ENCODE assay signal across 13 cellular contexts in the genomic region with DNA sequence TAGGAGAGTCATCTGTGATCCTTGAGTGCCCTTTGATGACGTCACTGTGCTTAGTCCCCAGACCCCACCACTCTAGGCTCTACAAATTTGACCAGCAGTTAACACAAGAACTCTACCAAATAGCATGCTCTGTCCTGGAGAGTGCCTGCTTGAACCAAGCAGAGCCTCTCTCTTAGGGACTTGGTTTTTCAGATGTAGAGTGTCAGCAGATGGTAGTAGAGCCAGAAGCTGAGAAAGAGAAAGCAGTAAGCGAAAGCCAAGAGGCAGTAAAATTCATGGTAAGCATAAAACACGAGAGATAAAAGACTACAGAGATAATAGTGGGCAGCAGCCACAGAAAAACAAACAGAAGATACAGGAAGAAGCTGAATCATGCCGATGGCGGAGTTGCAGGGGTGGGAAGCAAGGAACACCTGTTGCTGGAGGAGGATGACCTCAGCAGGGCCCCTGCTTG.
DNase-seq lines count a peak whose midpoint lies in the region; FAIRE-seq and TF ChIP-seq lines count a peak whose summit lies in the region.
"Had no signal": no experiment of that assay in that cellular context is flagged by ENCODE, and none has a peak within 500 bp of the region (broad histone marks: within the 10 kb centered on the region; RNA-seq: fewer than 3 reads in every experiment).

No MANE protein-coding gene starts in this region.

- no peak overlapping the region for H4K5ac ChIP-seq in H1 (ENCODE audit: insufficient read length, low read depth, low read length)

- no peaks in the 10 kb centered on the region for H3K79me1 ChIP-seq in H1 (ENCODE audit: low read depth, low read length)

- WGBS in H1 (ENCODE audit: extremely low coverage in 1 of 2, insufficient coverage in 1 of 2, insufficient read length in 1 of 2, insufficient replicate concordance in 2 of 2, low coverage in 1 of 2, low lambda C conversion rate in 2 of 2, missing lambda C conversion rate in 1 of 2), 2 experiments: 91% methylated on average over 5 of the region's 5 CpGs; no CpG with 5 or more reads in 1 of the 2 experiments

- no peak for FAIRE-seq in H1 (lab: Jason Lieb, UNC)

- TF ChIP-seq CTCF in H1 (IDR thresholded peaks at IDR 0.05; ENCODE audit: control extremely low read depth in 1 of 3, insufficient read depth in 1 of 3, low read depth in 1 of 3, low read length in 3 of 3) (no peak), osteoblast (IDR thresholded peaks at IDR 0.05; ENCODE audit: extremely low read depth, low read depth, low read length) (no peak), GM20000 (IDR thresholded peaks at IDR 0.05; ENCODE audit: extremely low read depth, missing control alignments) (no peak)

- no peaks in the 10 kb centered on the region for H3K36me3 ChIP-seq in H1 (ENCODE audit: control insufficient read depth in 2 of 4, insufficient read depth in 4 of 4, low read length in 3 of 4)
- no peaks in the 10 kb centered on the region for H3K36me3 ChIP-seq in osteoblast (ENCODE audit: insufficient read depth, low read length)
- H3K36me3 ChIP-seq: ascending aorta, left lung, suprapubic skin had no signal

- 0 out of 2 replicates have a peak overlapping the region, but pooled peaks have one; percentile 21 for H2BK20ac ChIP-seq in H1 (ENCODE audit: low read length)

- intact Hi-C loops in posterior cingulate gyrus (cut with DNase I): no loop called here

- no peak overlapping the region for H3K18ac ChIP-seq in H1 (ENCODE audit: extremely low read depth, low read length)

- CTCF ChIA-PET in H1 (lab: Charles Lee; ENCODE audit: partially characterized antibody): interaction anchor here (1.1 kb wide), 1 partner anchor 312 kb away, joined by 4 read pairs; no protein-coding TSS in a partner anchor

- no peaks in the 10 kb centered on the region for H3K23me2 ChIP-seq in H1 (ENCODE audit: low read depth, low read length)

- H3K9me3 ChIP-seq in H1 (ENCODE audit: insufficient read depth in 2 of 2, low read depth in 1 of 2, low read length in 1 of 2): no peaks in the 10 kb centered on the region
- no peaks in the 10 kb centered on the region for H3K9me3 ChIP-seq in osteoblast (ENCODE audit: low read depth, low read length)
- H3K9me3 ChIP-seq: ascending aorta, left lung, suprapubic skin had no signal

- DNase-seq in EL (peak; percentile 17), NCI-H2029 (lab: John Stamatoyannopoulos, UW) (peak; percentile 11), H1 (ENCODE audit: low read depth in 1 of 2, low spot score in 2 of 2) (no peak), osteoblast (ENCODE audit: insufficient read length, low spot score, missing footprints) (no peak), posterior cingulate gyrus (no peak), GM20000 (ENCODE audit: low spot score) (no peak), SW 1271 (lab: John Stamatoyannopoulos, UW) (no peak)
- DNase-seq: activated CD4-positive, alpha-beta T cell treated with anti-CD3 and anti-CD28 coated beads for 48 hours; CD4-positive, alpha-beta memory T cell; left lung; NCI-H1694 treated with DMSO at 0.1 percent for 48 hours had no signal

- peaks cover 0 to 8% (median 1%) of the 10 kb centered on the region in 4 experiments; a peak in 3 of 7 replicates for H3K4me1 ChIP-seq in H1 (replicated peaks in 1 of 4; ENCODE audit: control insufficient read depth in 3 of 4, insufficient read depth in 4 of 4, low read length in 3 of 4)
- no peaks in the 10 kb centered on the region for H3K4me1 ChIP-seq in osteoblast (ENCODE audit: insufficient read depth, low read length)
- H3K4me1 ChIP-seq: ascending aorta, left lung, suprapubic skin had no signal

- H3K4me2 ChIP-seq in H1 (ENCODE audit: insufficient read depth in 1 of 2, low read depth in 2 of 2, low read length in 2 of 2): no peak overlapping the region
- peak overlapping the region; percentile 48 for H3K4me2 ChIP-seq in osteoblast (ENCODE audit: insufficient read depth, low read length)

- H3K14ac ChIP-seq in H1 (ENCODE audit: insufficient read length): no peak overlapping the region

- H4K8ac ChIP-seq in H1 (ENCODE audit: extremely low read depth, insufficient read depth, low read length): no peak overlapping the region

- no peak for TF ChIP-seq EP300 in H1 (IDR thresholded peaks at IDR 0.05; ENCODE audit: borderline replicate concordance in 1 of 2, low read depth in 2 of 2, low read length in 2 of 2)

- H2BK15ac ChIP-seq in H1 (ENCODE audit: low read length): no peak overlapping the region

- POLR2A ChIA-PET in H1 (lab: Charles Lee; ENCODE audit: partially characterized antibody): no interaction called here

- no peak overlapping the region for H3K23ac ChIP-seq in H1 (ENCODE audit: insufficient read length)

- H2AFZ ChIP-seq in H1 (ENCODE audit: low read length) (peak overlapping the region; percentile 87), osteoblast (ENCODE audit: low read length) (no peak overlapping the region)

- no peak overlapping the region for H4K91ac ChIP-seq in H1 (replicated peaks; ENCODE audit: insufficient read length, low read length)

- H3K79me2 ChIP-seq in H1 (ENCODE audit: control insufficient read depth in 1 of 2, insufficient read depth in 2 of 2, low read length in 2 of 2) (no peaks in the 10 kb centered on the region), osteoblast (ENCODE audit: insufficient read depth, low read length) (no peaks in the 10 kb centered on the region)

- no peak overlapping the region for H3K27ac ChIP-seq in H1 (ENCODE audit: low read depth, low read length)
- no peak overlapping the region for H3K27ac ChIP-seq in osteoblast (ENCODE audit: low read depth, low read length)
- H3K27ac ChIP-seq: ascending aorta, left lung, suprapubic skin had no signal

- no peak overlapping the region for H2AK5ac ChIP-seq in H1 (ENCODE audit: low read depth, low read length)

- H3K56ac ChIP-seq in H1 (replicated peaks; ENCODE audit: insufficient read length, low read depth, low read length): no peak overlapping the region

- no peak for TF ChIP-seq RAD21 in H1 (IDR thresholded peaks at IDR 0.05 in 1 of 2, conservative IDR thresholded peaks at IDR 0.05 in 1 of 2; ENCODE audit: low read depth in 2 of 2, low read length in 2 of 2)

- H3K9ac ChIP-seq in H1 (replicated peaks in 1 of 4; ENCODE audit: extremely low read depth in 1 of 4, low read depth in 3 of 4, low read length in 3 of 4): no peak overlapping the region

- no peak for TF ChIP-seq POLR2A in H1 (IDR thresholded peaks at IDR 0.05; ENCODE audit: control extremely low read depth in 1 of 2, low read depth in 2 of 2, low read length in 2 of 2)

- H3K4me3 ChIP-seq in H1 (ENCODE audit: extremely low read depth in 1 of 4, insufficient read depth in 2 of 4, low read depth in 3 of 4, low read length in 4 of 4): no peak overlapping the region
- H3K4me3 ChIP-seq in osteoblast (ENCODE audit: insufficient read depth, low read length): no peak overlapping the region
- H3K4me3 ChIP-seq: ascending aorta, left lung, suprapubic skin had no signal

- H3K27me3 ChIP-seq in H1 (replicated peaks in 1 of 4; ENCODE audit: control insufficient read depth in 3 of 4, extremely low read depth in 1 of 4, insufficient read depth in 3 of 4, low read length in 3 of 4) (no peaks in the 10 kb centered on the region), osteoblast (ENCODE audit: insufficient read depth, low read length) (peaks cover 25% of the 10 kb centered on the region)
- H3K27me3 ChIP-seq: ascending aorta, left lung had no signal

- H4K20me1 ChIP-seq in H1 (replicated peaks in 1 of 2; ENCODE audit: control insufficient read depth in 1 of 2, insufficient read depth in 2 of 2, low read length in 2 of 2) (no peaks in the 10 kb centered on the region), osteoblast (ENCODE audit: insufficient read depth, low read length) (no peaks in the 10 kb centered on the region)

- no peak overlapping the region for H3K4ac ChIP-seq in H1 (replicated peaks; ENCODE audit: insufficient read length, low read depth, low read length)

- H2BK5ac ChIP-seq in H1 (ENCODE audit: low read depth, low read length): no peak overlapping the region

- H2BK120ac ChIP-seq in H1 (replicated peaks; ENCODE audit: low read depth, low read length): no peak overlapping the region

- no peak overlapping the region for H2BK12ac ChIP-seq in H1 (ENCODE audit: low read depth, low read length)

TF ChIP-seq in H1, 55 proteins besides CTCF, POLR2A, EP300 and RAD21:
- TF ChIP-seq KDM4A (IDR thresholded peaks at IDR 0.05; ENCODE audit: low read depth, low read length, severe bottlenecking) (no peak), NANOG (IDR thresholded peaks at IDR 0.05; ENCODE audit: insufficient read depth, low read depth, low read length, poor library complexity, severe bottlenecking) (no peak), CTBP2 (IDR thresholded peaks at IDR 0.05; ENCODE audit: borderline replicate concordance, insufficient read depth, insufficient read length, low read length) (no peak), JUN (IDR thresholded peaks at IDR 0.05; ENCODE audit: low read depth, low read length) (no peak), CHD2 (IDR thresholded peaks at IDR 0.05; ENCODE audit: low read length) (no peak)

Comparison
In these comparisons a context has a peak if more than half of its experiments do, and no peak if none do; other contexts are left out.
1. DNase-seq: peak in EL (single experiment) and NCI-H2029 (single experiment); none in H1 (0 of 2), osteoblast (single experiment), posterior cingulate gyrus (0 of 10), GM20000 (single experiment) and SW 1271 (0 of 2).